In the genomic region with DNA sequence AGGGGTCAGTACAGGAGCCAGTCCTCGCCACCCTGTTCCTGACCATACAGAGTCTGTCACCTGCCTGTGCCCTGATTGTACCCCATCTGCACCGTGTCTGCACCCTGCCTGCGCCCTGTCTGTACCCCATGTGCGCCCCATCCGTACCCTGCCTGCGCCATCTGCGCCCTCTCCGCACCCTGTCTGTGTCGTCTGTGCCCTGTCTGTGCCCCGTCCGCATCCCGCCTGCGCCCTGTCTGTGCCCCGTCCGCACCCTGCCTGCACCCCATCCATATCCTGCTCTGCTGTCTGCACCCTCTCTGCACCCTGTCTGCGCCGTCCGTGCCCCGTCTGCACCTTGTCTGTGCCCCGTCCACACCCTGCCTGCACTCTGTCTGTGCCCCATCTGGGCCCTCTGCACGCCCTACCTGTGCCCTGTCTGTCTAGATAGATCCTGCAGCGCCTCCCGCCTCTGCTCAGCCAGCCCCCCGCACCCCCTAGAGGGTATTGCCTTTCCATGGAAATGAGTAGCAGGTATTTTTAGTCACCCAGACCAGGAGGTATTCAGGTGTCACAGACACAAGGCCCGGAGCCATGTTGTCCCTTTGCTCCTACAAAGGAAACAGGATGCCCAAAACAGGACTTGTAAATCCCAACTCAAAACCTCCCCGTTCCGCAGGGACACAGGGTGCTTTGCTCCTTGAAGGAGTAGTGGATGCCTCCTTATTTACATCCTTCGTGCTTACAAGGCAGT, we compare ENCODE assay signal across 1 cellular context.
TF ChIP-seq lines count a peak whose summit lies in the region.

No MANE protein-coding gene starts in this region.

TF ChIP-seq in H1, 55 proteins besides CTCF, POLR2A, EP300 and RAD21:
- TF ChIP-seq GABPA (IDR thresholded peaks at IDR 0.05; ENCODE audit: borderline replicate concordance, insufficient read depth, low read length) (no peak), POLR2AphosphoS5 (IDR thresholded peaks at IDR 0.05; ENCODE audit: low read depth, low read length) (no peak), SIX5 (IDR thresholded peaks at IDR 0.05; ENCODE audit: low read depth, low read length) (no peak), SIN3A (conservative IDR thresholded peaks at IDR 0.05 in 1 of 2, IDR thresholded peaks at IDR 0.05 in 1 of 2; ENCODE audit: low read depth in 1 of 2, low read length in 2 of 2) (no peak), TEAD4 (IDR thresholded peaks at IDR 0.05; ENCODE audit: low read depth, low read length) (no peak), SUZ12 (IDR thresholded peaks at IDR 0.05; ENCODE audit: low read length) (no peak), JUN (IDR thresholded peaks at IDR 0.05; ENCODE audit: low read depth, low read length) (no peak), CREB1 (IDR thresholded peaks at IDR 0.05) (no peak), CBX5 (IDR thresholded peaks at IDR 0.05; ENCODE audit: low read depth, low read length) (no peak), SIRT6 (IDR thresholded peaks at IDR 0.05; ENCODE audit: low read length) (no peak), CEBPB (IDR thresholded peaks at IDR 0.05; ENCODE audit: low read depth, low read length) (no peak), EZH2 (IDR thresholded peaks at IDR 0.05; ENCODE audit: low read depth, low read length, severe bottlenecking) (no peak), CTBP2 (IDR thresholded peaks at IDR 0.05; ENCODE audit: borderline replicate concordance, insufficient read depth, insufficient read length, low read length) (no peak), YY1 (IDR thresholded peaks at IDR 0.05; ENCODE audit: low read depth, low read length) (no peak), TBP (IDR thresholded peaks at IDR 0.05; ENCODE audit: low read depth, low read length) (no peak), KDM1A (IDR thresholded peaks at IDR 0.05; ENCODE audit: borderline replicate concordance, low read length) (no peak)
- TF ChIP-seq, protein P1, sequence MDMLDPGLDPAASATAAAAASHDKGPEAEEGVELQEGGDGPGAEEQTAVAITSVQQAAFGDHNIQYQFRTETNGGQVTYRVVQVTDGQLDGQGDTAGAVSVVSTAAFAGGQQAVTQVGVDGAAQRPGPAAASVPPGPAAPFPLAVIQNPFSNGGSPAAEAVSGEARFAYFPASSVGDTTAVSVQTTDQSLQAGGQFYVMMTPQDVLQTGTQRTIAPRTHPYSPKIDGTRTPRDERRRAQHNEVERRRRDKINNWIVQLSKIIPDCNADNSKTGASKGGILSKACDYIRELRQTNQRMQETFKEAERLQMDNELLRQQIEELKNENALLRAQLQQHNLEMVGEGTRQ (IDR thresholded peaks at IDR 0.05; ENCODE audit: low read length): no peak
